9 cellular contexts compared by ENCODE assay signal in the genomic region with DNA sequence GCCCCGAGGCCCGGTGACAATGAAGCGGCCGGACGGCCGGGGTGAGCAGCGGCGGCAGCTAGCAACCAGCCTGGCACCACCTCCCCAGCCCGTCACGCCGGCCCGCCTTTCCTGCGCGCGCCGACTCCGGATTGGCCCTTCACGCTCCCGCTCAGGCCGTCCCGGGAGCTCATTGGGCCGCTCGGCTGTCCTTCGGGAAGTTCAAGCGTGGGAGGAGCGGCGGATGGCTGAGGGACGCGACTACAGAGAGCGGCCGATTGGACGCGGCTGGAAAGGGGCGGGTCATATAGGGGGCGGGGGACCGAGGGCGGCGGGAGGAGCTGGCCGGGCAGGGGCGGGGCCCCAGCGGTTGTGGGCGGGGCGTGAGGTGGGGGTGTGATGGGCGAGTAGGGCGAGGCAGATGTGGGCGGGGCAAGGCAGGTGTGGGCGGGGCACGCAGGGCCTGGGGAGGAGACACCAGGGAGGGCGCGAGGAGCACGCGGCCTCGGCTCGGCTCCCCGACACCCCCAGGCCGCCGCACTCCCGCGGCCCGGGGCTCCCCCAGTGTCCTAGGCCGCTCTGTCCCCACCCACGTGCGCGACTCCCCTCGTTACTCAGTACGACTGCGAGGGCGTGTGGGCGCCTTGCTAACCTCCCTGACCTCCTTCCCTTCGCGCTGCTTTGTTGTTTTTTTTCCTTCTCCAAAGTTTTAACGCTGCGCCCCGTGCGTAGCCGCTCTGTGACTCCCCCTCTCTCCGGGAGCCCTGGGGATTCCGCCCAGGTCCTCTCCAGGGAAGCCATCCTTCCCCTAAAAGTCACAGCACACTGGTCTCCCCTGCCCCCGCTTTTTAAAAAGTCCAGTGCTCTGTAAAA. TPM values are rescaled to one million over a fixed set of nuclear protein-coding genes. Genes with fewer than 3 reads are reported as not detected.
DNase-seq lines count a peak whose midpoint lies in the region; ATAC-seq, FAIRE-seq and TF ChIP-seq lines count a peak whose summit lies in the region.
"Had no signal": no experiment of that assay in that cellular context is flagged by ENCODE, and none has a peak within 500 bp of the region (broad histone marks: within the 10 kb centered on the region; RNA-seq: fewer than 3 reads in every experiment).

A gene (minus strand): TSS at position 60 of the 852 bp plus-strand sequence. CDS start 2,909 bp downstream, outside the sequence.

- H3K4me1 Mint-ChIP-seq in chondrocyte (ENCODE audit: low read depth) = peaks cover 17% of the 10 kb centered on the region

- H3K36me3 ChIP-seq in kidney epithelial cell (ENCODE audit: control insufficient read depth, insufficient read depth, low read length) = no peaks in the 10 kb centered on the region

- peak; percentile 95 for ATAC-seq in HG03442 (IDR thresholded peaks at IDR 0.05; ENCODE audit: unreplicated experiment)

- no peaks in the 10 kb centered on the region for H3K9me3 Mint-ChIP-seq in chondrocyte (ENCODE audit: low read depth)

- H3K4me3 Mint-ChIP-seq in chondrocyte (ENCODE audit: unreplicated experiment) = peak within 1 kb of the TSS; percentile 79

- peak within 1 kb of the TSS; percentile 85 for H3K27ac Mint-ChIP-seq in chondrocyte (ENCODE audit: unreplicated experiment)

- no peak for TF ChIP-seq CTCF in chondrocyte (IDR thresholded peaks at IDR 0.05)
- no peak for TF ChIP-seq CTCF in kidney epithelial cell (IDR thresholded peaks at IDR 0.05; ENCODE audit: insufficient read depth, low read length, poor library complexity, severe bottlenecking)

- peak; percentile 99 for DNase-seq in Ammon's horn (ENCODE audit: low spot score)
- peak; percentile 99 for DNase-seq in GM19239 (ENCODE audit: insufficient read length, low spot score)
- peak; percentile 96 for DNase-seq in NCI-H510A treated with DMSO at 0.1 percent for 48 hours (lab: John Stamatoyannopoulos, UW)
- DNase-seq in activated CD4-positive, alpha-beta T cell treated with anti-CD3 and anti-CD28 coated beads for 24 hours (ENCODE audit: low read depth in 2 of 2) = peak; percentile 100
- DNase-seq in chondrocyte (ENCODE audit: low spot score) = peak; percentile 99
- peak; percentile 80 for DNase-seq in kidney epithelial cell (ENCODE audit: low read depth)
- peak; percentile 99 for DNase-seq in stimulated activated CD4-positive, alpha-beta T cell treated with anti-CD3 and anti-CD28 coated beads, Interleukin-15, amount 100 ng/mL, for 24 hours

- H3K4me3 ChIP-seq in kidney epithelial cell (ENCODE audit: low read depth, low read length) = peak within 1 kb of the TSS; percentile 73

- H3K27me3 ChIP-seq in kidney epithelial cell (ENCODE audit: control insufficient read depth, insufficient read depth, low read length) = no peaks in the 10 kb centered on the region

- no peaks in the 10 kb centered on the region for H3K27me3 Mint-ChIP-seq in chondrocyte (ENCODE audit: low read depth)

- peak; percentile 70 for FAIRE-seq in GM19239 (lab: Jason Lieb, UNC)
- FAIRE-seq: colon had no signal

- peaks cover 3% of the 10 kb centered on the region for H3K36me3 Mint-ChIP-seq in chondrocyte (ENCODE audit: low read depth)

RNA-seq across cellular contexts. Expression of the gene that starts here (rescaled TPM):
- total RNA-seq in chondrocyte (8.2 to 9.6 TPM (median 8.5 TPM) in 3 replicates), kidney epithelial cell (26.2 and 26.3 TPM in 2 replicates)

Comparison
In these comparisons a context has a peak if more than half of its experiments do, and no peak if none do; other contexts are left out.
1. Peak in every context shown above with its lines: DNase-seq, ATAC-seq and H3K4me3 ChIP-seq.